ENCODE assay signal across 1 cellular context in the genomic region with DNA sequence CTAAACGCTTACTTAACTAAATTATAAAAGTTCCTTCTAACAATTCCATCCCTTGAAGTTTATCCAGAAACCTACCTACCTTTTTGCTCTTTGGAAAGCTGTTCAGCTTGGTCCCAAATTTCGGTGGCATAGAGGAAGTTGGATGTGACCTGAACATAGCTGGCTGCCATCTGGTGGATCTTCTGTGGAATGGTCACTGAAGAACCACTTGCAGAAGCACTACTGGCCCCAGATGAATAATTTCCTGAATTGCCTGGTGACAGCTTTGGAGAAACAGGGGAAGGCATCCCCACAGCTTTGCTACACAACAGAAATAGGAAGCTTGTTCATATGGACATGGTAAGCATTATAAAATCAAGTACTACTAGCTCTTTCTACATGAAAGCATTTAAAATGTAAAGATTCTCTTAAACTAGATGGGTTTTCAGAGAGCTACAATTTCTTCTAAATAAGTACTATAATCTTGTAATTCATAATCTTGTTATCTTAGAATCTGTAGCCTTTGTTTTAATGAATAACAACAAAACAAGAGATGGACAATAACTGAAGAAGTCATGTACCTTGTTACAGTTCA.
A peak's percentile ranks its signal among the peaks of the same experiment; 100 is the strongest.
TF ChIP-seq lines count a peak whose summit lies in the region.

No MANE protein-coding gene starts in this region.

TF ChIP-seq in GM12878, 131 proteins besides CTCF, POLR2A, EP300 and RAD21:
- TF ChIP-seq YY1 (IDR thresholded peaks at IDR 0.05; ENCODE audit: low read depth, low read length): 0 out of 2 replicates have a peak, but pooled peaks have one; percentile 18
- TF ChIP-seq SRF (IDR thresholded peaks at IDR 0.05; ENCODE audit: low read depth in 2 of 2, low read length in 2 of 2): no peak
- TF ChIP-seq SREBF2 (IDR thresholded peaks at IDR 0.05; ENCODE audit: low read length): no peak
- TF ChIP-seq STAT3 (IDR thresholded peaks at IDR 0.05; ENCODE audit: low read depth, low read length): no peak
- peak; percentile 25; the same call in 1 of the 2 replicates for TF ChIP-seq IKZF1 (conservative IDR thresholded peaks at IDR 0.05)
- TF ChIP-seq TCF7 (IDR thresholded peaks at IDR 0.05; ENCODE audit: borderline replicate concordance): no peak
- no peak for TF ChIP-seq MYC (IDR thresholded peaks at IDR 0.05; ENCODE audit: insufficient read depth, insufficient read length, insufficient replicate concordance, low read length, severe bottlenecking)
- TF ChIP-seq SMC3 (IDR thresholded peaks at IDR 0.05; ENCODE audit: borderline replicate concordance, low read length): peak; percentile 76
- TF ChIP-seq, protein P1, sequence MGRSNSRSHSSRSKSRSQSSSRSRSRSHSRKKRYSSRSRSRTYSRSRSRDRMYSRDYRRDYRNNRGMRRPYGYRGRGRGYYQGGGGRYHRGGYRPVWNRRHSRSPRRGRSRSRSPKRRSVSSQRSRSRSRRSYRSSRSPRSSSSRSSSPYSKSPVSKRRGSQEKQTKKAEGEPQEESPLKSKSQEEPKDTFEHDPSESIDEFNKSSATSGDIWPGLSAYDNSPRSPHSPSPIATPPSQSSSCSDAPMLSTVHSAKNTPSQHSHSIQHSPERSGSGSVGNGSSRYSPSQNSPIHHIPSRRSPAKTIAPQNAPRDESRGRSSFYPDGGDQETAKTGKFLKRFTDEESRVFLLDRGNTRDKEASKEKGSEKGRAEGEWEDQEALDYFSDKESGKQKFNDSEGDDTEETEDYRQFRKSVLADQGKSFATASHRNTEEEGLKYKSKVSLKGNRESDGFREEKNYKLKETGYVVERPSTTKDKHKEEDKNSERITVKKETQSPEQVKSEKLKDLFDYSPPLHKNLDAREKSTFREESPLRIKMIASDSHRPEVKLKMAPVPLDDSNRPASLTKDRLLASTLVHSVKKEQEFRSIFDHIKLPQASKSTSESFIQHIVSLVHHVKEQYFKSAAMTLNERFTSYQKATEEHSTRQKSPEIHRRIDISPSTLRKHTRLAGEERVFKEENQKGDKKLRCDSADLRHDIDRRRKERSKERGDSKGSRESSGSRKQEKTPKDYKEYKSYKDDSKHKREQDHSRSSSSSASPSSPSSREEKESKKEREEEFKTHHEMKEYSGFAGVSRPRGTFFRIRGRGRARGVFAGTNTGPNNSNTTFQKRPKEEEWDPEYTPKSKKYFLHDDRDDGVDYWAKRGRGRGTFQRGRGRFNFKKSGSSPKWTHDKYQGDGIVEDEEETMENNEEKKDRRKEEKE (IDR thresholded peaks at IDR 0.05): no peak
- no peak for TF ChIP-seq NR2F1 (conservative IDR thresholded peaks at IDR 0.05)
- no peak for TF ChIP-seq SMARCA5 (IDR thresholded peaks at IDR 0.05)
- TF ChIP-seq EZH2 (IDR thresholded peaks at IDR 0.05; ENCODE audit: borderline replicate concordance, control insufficient read depth, low read depth, low read length): no peak
